ENCODE assay signal across 24 cellular contexts in the genomic region with DNA sequence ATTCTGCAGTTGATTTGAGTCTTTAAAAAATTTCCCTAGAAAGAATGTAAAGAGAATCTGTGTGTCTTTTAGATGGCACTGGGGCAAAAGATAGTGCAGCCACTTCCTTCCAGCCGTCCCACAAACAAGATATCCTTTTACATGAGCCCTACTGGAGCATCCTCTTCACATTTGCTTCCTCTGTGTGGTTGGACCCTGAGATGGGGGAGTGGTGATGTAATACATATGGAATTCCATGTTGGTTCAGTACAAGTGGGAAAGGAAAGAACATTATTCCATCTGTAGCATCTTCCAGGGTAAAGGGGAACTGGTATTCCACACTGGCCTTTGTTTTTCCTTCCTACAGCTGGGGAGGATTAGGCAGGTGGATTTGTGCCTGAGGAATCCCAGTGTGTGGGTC.
DNase-seq lines count a peak whose midpoint lies in the region; ATAC-seq and TF ChIP-seq lines count a peak whose summit lies in the region.
"Had no signal": no experiment of that assay in that cellular context is flagged by ENCODE, and none has a peak within 500 bp of the region (broad histone marks: within the 10 kb centered on the region; RNA-seq: fewer than 3 reads in every experiment).

No MANE protein-coding gene starts in this region.

- no peak overlapping the region for H2BK12ac ChIP-seq in mesenchymal stem cell (ENCODE audit: low read length in 2 of 2)

- H3K27me3 Mint-ChIP-seq in endothelial cell (ENCODE audit: unreplicated experiment) (no peaks in the 10 kb centered on the region), nephron progenitor cell (ENCODE audit: low read depth, poor library complexity) (no peaks in the 10 kb centered on the region)
- H3K27me3 Mint-ChIP-seq: activated CD4-positive, alpha-beta T cell treated with anti-CD3 and anti-CD28 coated beads, Interleukin-2, amount 10 ng/mL, durations not matched to agents 24 days and 14 days had no signal

- no peak overlapping the region for H3K4me3 ChIP-seq in Jurkat, Clone E6-1 (ENCODE audit: low read length)
- no peak overlapping the region for H3K4me3 ChIP-seq in mesenchymal stem cell (ENCODE audit: insufficient read depth in 1 of 2, low read depth in 1 of 2, low read length in 2 of 2)
- H3K4me3 ChIP-seq: esophagus muscularis mucosa, lung, prostate gland, spleen, testis had no signal

- WGBS in mesenchymal stem cell = no CpG with 5 or more reads among the region's 1 CpG

- H3K79me1 ChIP-seq in mesenchymal stem cell (replicated peaks; ENCODE audit: low read length, poor library complexity, severe bottlenecking) = no peaks in the 10 kb centered on the region

- ATAC-seq in HG03159 (IDR thresholded peaks at IDR 0.05; ENCODE audit: unreplicated experiment) (no peak), GM21390 (IDR thresholded peaks at IDR 0.05; ENCODE audit: unreplicated experiment) (no peak)
- ATAC-seq: naive thymus-derived CD8-positive, alpha-beta T cell had no signal

- peaks cover 0 to 3% of the 10 kb centered on the region in 2 experiments for H3K36me3 ChIP-seq in mesenchymal stem cell (ENCODE audit: control insufficient read depth in 1 of 2, insufficient read depth in 2 of 2, low read depth in 1 of 2, low read length in 2 of 2)
- H3K36me3 ChIP-seq: BE2C, esophagus muscularis mucosa, prostate gland, spleen had no signal

- peaks cover 10% of the 10 kb centered on the region for H3K4me1 ChIP-seq in mesenchymal stem cell (ENCODE audit: control insufficient read depth, insufficient read depth, low read depth, low read length)
- H3K4me1 ChIP-seq: BE2C, esophagus muscularis mucosa, prostate gland, spleen had no signal

- H2BK5ac ChIP-seq in mesenchymal stem cell (ENCODE audit: low read depth, low read length, poor library complexity, severe bottlenecking) = no peak overlapping the region

- no peak overlapping the region for H2AK5ac ChIP-seq in mesenchymal stem cell (ENCODE audit: low read length, severe bottlenecking)

- no peak overlapping the region for H3K9ac ChIP-seq in mesenchymal stem cell (ENCODE audit: low read length)

- peaks cover 37% of the 10 kb centered on the region for H3K4me1 Mint-ChIP-seq in endothelial cell (ENCODE audit: unreplicated experiment)
- H3K4me1 Mint-ChIP-seq in nephron progenitor cell = peaks cover 50% of the 10 kb centered on the region

- H4K8ac ChIP-seq in mesenchymal stem cell (ENCODE audit: low read length) = no peak overlapping the region

- H3K4me2 ChIP-seq in mesenchymal stem cell (ENCODE audit: low read length, poor library complexity, severe bottlenecking) = no peak overlapping the region

- H3K4ac ChIP-seq in mesenchymal stem cell (ENCODE audit: low read depth in 1 of 2, low read length in 2 of 2) = no peak overlapping the region

- no peaks in the 10 kb centered on the region for H3K9me3 ChIP-seq in mesenchymal stem cell (ENCODE audit: control insufficient read depth, low read length)
- H3K9me3 ChIP-seq: BE2C, prostate gland, spleen, testis had no signal

- no peak overlapping the region for H4K91ac ChIP-seq in mesenchymal stem cell (ENCODE audit: low read length)

- H3K36me3 Mint-ChIP-seq in endothelial cell (ENCODE audit: low read depth, unreplicated experiment) = no peaks in the 10 kb centered on the region
- peaks cover 14% of the 10 kb centered on the region for H3K36me3 Mint-ChIP-seq in nephron progenitor cell (ENCODE audit: low read depth)

- H3K4me3 Mint-ChIP-seq in endothelial cell (ENCODE audit: unreplicated experiment) (no peak overlapping the region), nephron progenitor cell (no peak overlapping the region)
- H3K4me3 Mint-ChIP-seq: activated CD4-positive, alpha-beta T cell treated with anti-CD3 and anti-CD28 coated beads, Interleukin-2, amount 10 ng/mL, durations not matched to agents 24 days and 14 days; naive thymus-derived CD8-positive, alpha-beta T cell had no signal

- DNase-seq in ELR (ENCODE audit: low read depth) (peak; percentile 15), endothelial cell (ENCODE audit: low spot score) (no peak), nephron progenitor cell (no peak), mesenchymal stem cell (no peak), NCI-H1048 (lab: John Stamatoyannopoulos, UW) (no peak)
- peak; percentile 28 for DNase-seq in Jurkat, Clone E6-1 (ENCODE audit: low read depth, low spot score)
- DNase-seq: activated CD4-positive, alpha-beta T cell treated with anti-CD3 and anti-CD28 coated beads, Interleukin-2, amount 10 ng/mL, durations not matched to agents 24 days and 14 days; activated CD8-positive, alpha-beta memory T cell treated with anti-CD3 and anti-CD28 coated beads, Interleukin-2, amount 50 U/mL, for 48 hours; activated gamma-delta T cell treated with Interleukin-2 at 50 U/mL for 16 hours; BE2C; Calu3; caudate nucleus; head of caudate nucleus; naive thymus-derived CD8-positive, alpha-beta T cell; NCI-H1105; NCI-H2227 treated with DMSO at 0.1 percent for 48 hours; spleen; testis had no signal

- no peaks in the 10 kb centered on the region for H3K9me3 Mint-ChIP-seq in endothelial cell (ENCODE audit: unreplicated experiment)
- H3K9me3 Mint-ChIP-seq in nephron progenitor cell = peaks cover 15% of the 10 kb centered on the region
- H3K9me3 Mint-ChIP-seq: activated CD4-positive, alpha-beta T cell treated with anti-CD3 and anti-CD28 coated beads, Interleukin-2, amount 10 ng/mL, durations not matched to agents 24 days and 14 days; naive thymus-derived CD8-positive, alpha-beta T cell had no signal

- H2AFZ ChIP-seq in mesenchymal stem cell (ENCODE audit: low read depth, low read length) = no peak overlapping the region

- no peaks in the 10 kb centered on the region for H3K27me3 ChIP-seq in mesenchymal stem cell (ENCODE audit: control insufficient read depth in 1 of 2, insufficient read depth in 1 of 2, low read length in 2 of 2)
- H3K27me3 ChIP-seq: esophagus muscularis mucosa, testis had no signal

- H2BK120ac ChIP-seq in mesenchymal stem cell (ENCODE audit: low read depth, low read length) = no peak overlapping the region

- H3K27ac ChIP-seq in mesenchymal stem cell (ENCODE audit: low read length, poor library complexity, severe bottlenecking) = no peak overlapping the region
- H3K27ac ChIP-seq: esophagus muscularis mucosa, prostate gland, RWPE1, spleen, testis had no signal

- TF ChIP-seq CTCF in endothelial cell (IDR thresholded peaks at IDR 0.05; ENCODE audit: unreplicated experiment) (no peak), nephron progenitor cell (IDR thresholded peaks at IDR 0.05) (no peak)

- H3K27ac Mint-ChIP-seq in endothelial cell (ENCODE audit: unreplicated experiment) = peak overlapping the region; percentile 91
- peak overlapping the region; percentile 92 for H3K27ac Mint-ChIP-seq in nephron progenitor cell
- H3K27ac Mint-ChIP-seq: activated CD4-positive, alpha-beta T cell treated with anti-CD3 and anti-CD28 coated beads, Interleukin-2, amount 10 ng/mL, durations not matched to agents 24 days and 14 days; naive thymus-derived CD8-positive, alpha-beta T cell had no signal

- no peak overlapping the region for H3K18ac ChIP-seq in mesenchymal stem cell (ENCODE audit: low read depth in 1 of 2, low read length in 2 of 2)

- H2BK15ac ChIP-seq in mesenchymal stem cell (ENCODE audit: low read depth, poor library complexity, severe bottlenecking) = no peak overlapping the region

- H3K14ac ChIP-seq in mesenchymal stem cell (ENCODE audit: low read length in 2 of 2) = no peak overlapping the region

- no peak overlapping the region for H3K23ac ChIP-seq in mesenchymal stem cell (ENCODE audit: low read length in 2 of 2)

Comparison
In these comparisons a context has a peak if more than half of its experiments do, and no peak if none do; other contexts are left out.
1. DNase-seq: peak in ELR (single experiment) and Jurkat, Clone E6-1 (single experiment); none in endothelial cell (single experiment), nephron progenitor cell (single experiment), mesenchymal stem cell (single experiment) and NCI-H1048 (single experiment).